Comparison of ENCODE assay signal across 13 cellular contexts in genomic region chr1:65527211-65527610, GRCh38.
DNase-seq lines count a peak whose midpoint lies in the region; ATAC-seq and TF ChIP-seq lines count a peak whose summit lies in the region.
"Had no signal": no experiment of that assay in that cellular context is flagged by ENCODE, and none has a peak within 500 bp of the region (broad histone marks: within the 10 kb centered on the region; RNA-seq: fewer than 3 reads in every experiment).

No MANE protein-coding gene starts in this region.

- no peak overlapping the region for H3K4me3 Mint-ChIP-seq in naive thymus-derived CD4-positive, alpha-beta T cell
- H3K4me3 Mint-ChIP-seq: T-helper 1 cell treated with Interleukin-12 subunit alpha and Interleukin-12 subunit beta and Interleukin-4 antibody, amounts not matched to agents 30 μg/mL and 1 μg/mL, for 36 hours had no signal

- no peak overlapping the region for H3K18ac ChIP-seq in IMR-90 (ENCODE audit: low read depth, low read length)

- H2AK5ac ChIP-seq in IMR-90 (ENCODE audit: low read depth, low read length) = no peak overlapping the region

- H2BK5ac ChIP-seq in IMR-90 (ENCODE audit: low read depth, low read length, poor library complexity, severe bottlenecking) = no peak overlapping the region

- no peak overlapping the region for H2BK20ac ChIP-seq in IMR-90 (ENCODE audit: low read depth, low read length)

- H3K56ac ChIP-seq in IMR-90 (ENCODE audit: extremely low read depth, insufficient read depth, low read length) = no peak overlapping the region

- CTCF ChIA-PET in AG04449 (lab: Yijun Ruan, JAX) (no interaction called here), IMR-90 (lab: Yijun Ruan, JAX) (no interaction called here)
- CTCF ChIA-PET in naive thymus-derived CD4-positive, alpha-beta T cell (lab: Charles Lee) = no interaction called here

- peak; percentile 46 for DNase-seq in AG04449 (ENCODE audit: low read depth, low spot score)
- DNase-seq in IMR-90 = peak; percentile 41
- DNase-seq in choroid plexus epithelial cell (ENCODE audit: low read depth) = peak; percentile 40
- peak; percentile 79 to 83 for DNase-seq in lung microvascular endothelial cell (ENCODE audit: low read depth in 2 of 2)
- DNase-seq in T1000 (lab: John Stamatoyannopoulos, UW) = no peak
- DNase-seq in activated CD4-positive, alpha-beta T cell treated with anti-CD3 and anti-CD28 coated beads for 1 hour = no peak
- DNase-seq in naive thymus-derived CD4-positive, alpha-beta T cell = no peak
- DNase-seq: NCI-H510A treated with DMSO at 0.1 percent for 48 hours, nucleus accumbens had no signal

- no peak overlapping the region for H2BK120ac ChIP-seq in IMR-90 (ENCODE audit: low read depth, low read length)

- intact Hi-C loops in IMR-90 (cut with micrococcal nuclease) = no loop called here
- intact Hi-C loops in naive thymus-derived CD4-positive, alpha-beta T cell (cut with micrococcal nuclease) = no loop called here

- no peak overlapping the region for H3K23ac ChIP-seq in IMR-90 (ENCODE audit: low read depth, low read length)

- H3K9me3 ChIP-seq in IMR-90 (ENCODE audit: control insufficient read depth, insufficient read depth, low read length) = no peaks in the 10 kb centered on the region
- no peaks in the 10 kb centered on the region for H3K9me3 ChIP-seq in naive thymus-derived CD4-positive, alpha-beta T cell (ENCODE audit: control insufficient read depth in 2 of 3, low read length in 3 of 3)

- dilution Hi-C loops in IMR-90 (cut with HindIII; ENCODE audit: low sequenced_read_pairs, unreplicated experiment) = no loop called here

- no peak overlapping the region for H3K4ac ChIP-seq in IMR-90 (ENCODE audit: low read depth, low read length)

- no peak for TF ChIP-seq CTCF in AG04449 (IDR thresholded peaks at IDR 0.05; ENCODE audit: insufficient read depth, low read length, missing control alignments)
- no peak for TF ChIP-seq CTCF in IMR-90 (conservative IDR thresholded peaks at IDR 0.05; ENCODE audit: low read depth, low read length)
- no peak for TF ChIP-seq CTCF in choroid plexus epithelial cell (conservative IDR thresholded peaks at IDR 0.05; ENCODE audit: low read depth, low read length)

- H3K36me3 ChIP-seq in IMR-90 (ENCODE audit: control insufficient read depth, insufficient read depth, low read length) = no peaks in the 10 kb centered on the region
- H3K36me3 ChIP-seq in naive thymus-derived CD4-positive, alpha-beta T cell (ENCODE audit: control insufficient read depth in 2 of 3, insufficient read depth in 3 of 3, low read length in 3 of 3) = no peaks in the 10 kb centered on the region

- H3K27ac Mint-ChIP-seq in naive thymus-derived CD4-positive, alpha-beta T cell = no peak overlapping the region
- H3K27ac Mint-ChIP-seq: T-helper 1 cell treated with Interleukin-12 subunit alpha and Interleukin-12 subunit beta and Interleukin-4 antibody, amounts not matched to agents 30 μg/mL and 1 μg/mL, for 36 hours had no signal

- H3K36me3 Mint-ChIP-seq in naive thymus-derived CD4-positive, alpha-beta T cell = peaks cover 2 to 19% (median 11%) of the 10 kb centered on the region in 5 donors

- H3K4me1 Mint-ChIP-seq in naive thymus-derived CD4-positive, alpha-beta T cell = peaks cover 0 to 10% (median 4%) of the 10 kb centered on the region in 7 donors

- in situ Hi-C loops in IMR-90 (cut with MboI; ENCODE audit: low sequenced_read_pairs) = no loop called here

- H2AFZ ChIP-seq in IMR-90 (replicated peaks; ENCODE audit: low read length, poor library complexity) = no peak overlapping the region

- 0 out of 2 replicates have a peak overlapping the region, but pooled peaks have one; percentile 9 for H3K4me2 ChIP-seq in IMR-90 (ENCODE audit: low read depth, low read length)
- H3K4me2 ChIP-seq: KMS-11 had no signal

- no CpG with 5 or more reads among the region's 4 CpGs for WGBS in IMR-90 (ENCODE audit: extremely low coverage in 2 of 2, insufficient read length in 1 of 2), 2 experiments

- peaks cover 44 to 71% (median 51%) of the 10 kb centered on the region in 5 donors for H3K27me3 Mint-ChIP-seq in naive thymus-derived CD4-positive, alpha-beta T cell

- H3K9ac ChIP-seq in IMR-90 (ENCODE audit: low read depth, low read length) = no peak overlapping the region
- H3K9ac ChIP-seq: KMS-11 had no signal

- no peak for TF ChIP-seq RAD21 in IMR-90 (IDR thresholded peaks at IDR 0.05; ENCODE audit: low read length)

- H3K14ac ChIP-seq in IMR-90 (replicated peaks; ENCODE audit: low read depth, low read length) = no peak overlapping the region

- H4K20me1 ChIP-seq in IMR-90 (ENCODE audit: insufficient read depth, low read length) = no peaks in the 10 kb centered on the region

- no peaks in the 10 kb centered on the region for H3K9me1 ChIP-seq in IMR-90 (ENCODE audit: insufficient read depth, low read length)

- H3K27ac ChIP-seq in IMR-90 (ENCODE audit: insufficient read depth, low read length) = no peak overlapping the region
- no peak overlapping the region for H3K27ac ChIP-seq in naive thymus-derived CD4-positive, alpha-beta T cell (ENCODE audit: low read depth, low read length)
- H3K27ac ChIP-seq: C4-2B, KMS-11 had no signal

- peaks cover 37% of the 10 kb centered on the region for H3K27me3 ChIP-seq in IMR-90 (ENCODE audit: control insufficient read depth, insufficient read depth, low read length)
- no peaks in the 10 kb centered on the region for H3K27me3 ChIP-seq in naive thymus-derived CD4-positive, alpha-beta T cell (ENCODE audit: control insufficient read depth in 2 of 2, insufficient read depth in 2 of 2, low read length in 2 of 2)

- no peak overlapping the region for H4K5ac ChIP-seq in IMR-90 (ENCODE audit: low read depth, low read length)

- no peaks in the 10 kb centered on the region for H3K79me1 ChIP-seq in IMR-90 (ENCODE audit: low read depth in 1 of 2, low read length in 2 of 2)

- no peak overlapping the region for H4K8ac ChIP-seq in IMR-90 (ENCODE audit: low read depth in 2 of 2, low read length in 2 of 2)

- POLR2A ChIA-PET in AG04449 (lab: Yijun Ruan, JAX) (no interaction called here), IMR-90 (lab: Charles Lee; ENCODE audit: unreplicated experiment) (no interaction called here)
- POLR2A ChIA-PET in naive thymus-derived CD4-positive, alpha-beta T cell (lab: Charles Lee) = no interaction called here

- no peaks in the 10 kb centered on the region for H3K4me1 ChIP-seq in IMR-90 (ENCODE audit: control insufficient read depth, insufficient read depth, low read length)
- H3K4me1 ChIP-seq in naive thymus-derived CD4-positive, alpha-beta T cell (ENCODE audit: control insufficient read depth in 2 of 2, insufficient read depth in 2 of 2, low read length in 2 of 2) = no peaks in the 10 kb centered on the region

- no TSS peak for BruUV-seq in IMR-90 (replicated peaks; lab: Mats Ljungman, UMichigan)

- no peak overlapping the region for H4K91ac ChIP-seq in IMR-90 (ENCODE audit: insufficient read depth, low read depth, low read length)

- H3K4me3 ChIP-seq in AG04449 (ENCODE audit: low read depth, low read length) (peak overlapping the region; percentile 25), IMR-90 (ENCODE audit: insufficient read depth, low read depth, low read length) (no peak overlapping the region), choroid plexus epithelial cell (ENCODE audit: low read depth, low read length) (no peak overlapping the region)
- H3K4me3 ChIP-seq in naive thymus-derived CD4-positive, alpha-beta T cell (ENCODE audit: low read length) = no peak overlapping the region

- H2BK15ac ChIP-seq in IMR-90 (ENCODE audit: low read depth, low read length) = no peak overlapping the region

- TF ChIP-seq POLR2A in IMR-90 (IDR thresholded peaks at IDR 0.05; ENCODE audit: low read depth, low read length) = no peak

- H2AK9ac ChIP-seq in IMR-90 (replicated peaks; ENCODE audit: low read depth, low read length, poor library complexity) = no peak overlapping the region

- peak; percentile 48 for ATAC-seq in IMR-90 (ENCODE audit: low read depth)
- ATAC-seq in HG02678 (IDR thresholded peaks at IDR 0.05; ENCODE audit: unreplicated experiment) = no peak
- ATAC-seq in naive thymus-derived CD4-positive, alpha-beta T cell = no peak

- H3K9me3 Mint-ChIP-seq in naive thymus-derived CD4-positive, alpha-beta T cell = peaks cover 0 to 13% (median 3%) of the 10 kb centered on the region in 11 donors
- H3K9me3 Mint-ChIP-seq: T-helper 1 cell treated with Interleukin-12 subunit alpha and Interleukin-12 subunit beta and Interleukin-4 antibody, amounts not matched to agents 30 μg/mL and 1 μg/mL, for 36 hours had no signal

TF ChIP-seq in IMR-90, 13 proteins besides CTCF, POLR2A, EP300 and RAD21:
- TF ChIP-seq RFX5 (IDR thresholded peaks at IDR 0.05; ENCODE audit: low read depth, low read length) (no peak), CHD1 (IDR thresholded peaks at IDR 0.05; ENCODE audit: low read depth, low read length) (no peak), MAZ (IDR thresholded peaks at IDR 0.05; ENCODE audit: borderline replicate concordance, low read depth, low read length) (no peak), BHLHE40 (IDR thresholded peaks at IDR 0.05; ENCODE audit: low read depth, low read length) (no peak), RCOR1 (IDR thresholded peaks at IDR 0.05; ENCODE audit: insufficient replicate concordance, low read length) (no peak), USF2 (IDR thresholded peaks at IDR 0.05; ENCODE audit: low read depth, low read length) (no peak), ELK1 (IDR thresholded peaks at IDR 0.05; ENCODE audit: borderline replicate concordance, low read depth, low read length) (no peak)

Comparison
In these comparisons a context has a peak if more than half of its experiments do, and no peak if none do; other contexts are left out.
1. DNase-seq: peak in AG04449 (single experiment), IMR-90 (single experiment), choroid plexus epithelial cell (single experiment) and lung microvascular endothelial cell (2 of 2); none in T1000 (single experiment), activated CD4-positive, alpha-beta T cell treated with anti-CD3 and anti-CD28 coated beads for 1 hour (single experiment) and naive thymus-derived CD4-positive, alpha-beta T cell (0 of 9).